In the genomic region with DNA sequence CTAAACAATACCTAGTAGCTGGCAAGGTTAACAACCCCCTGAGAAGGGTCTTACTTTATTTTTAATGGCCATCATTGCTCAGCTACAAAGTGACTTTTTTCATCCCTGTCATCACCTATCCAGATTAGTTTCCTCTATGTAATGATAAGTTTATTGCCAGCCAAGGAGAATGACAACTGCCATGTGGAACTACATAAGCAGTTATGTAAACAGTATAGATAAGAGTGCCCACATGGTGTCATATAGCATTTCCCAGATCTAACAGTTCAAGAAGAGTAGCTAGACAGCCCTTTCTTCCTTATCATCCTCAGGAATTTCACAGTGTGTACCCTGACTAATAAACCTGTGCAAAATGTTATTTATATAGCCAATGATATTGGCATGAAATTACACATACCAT, we compare ENCODE assay signal across 20 cellular contexts.
DNase-seq lines count a peak whose midpoint lies in the region; ATAC-seq and TF ChIP-seq lines count a peak whose summit lies in the region.
"Had no signal": no experiment of that assay in that cellular context is flagged by ENCODE, and none has a peak within 500 bp of the region (broad histone marks: within the 10 kb centered on the region; RNA-seq: fewer than 3 reads in every experiment).

No MANE protein-coding gene starts in this region.

- H3K4me2 ChIP-seq in hepatocyte (no peak overlapping the region), PC-3 (ENCODE audit: low read length) (no peak overlapping the region)

- H3K27me3 ChIP-seq in hepatocyte (peaks cover 9% of the 10 kb centered on the region), prostate gland (replicated peaks; ENCODE audit: insufficient read depth) (no peaks in the 10 kb centered on the region), PC-3 (ENCODE audit: low read length) (no peaks in the 10 kb centered on the region)
- H3K27me3 ChIP-seq: SJSA1 had no signal

- no peaks in the 10 kb centered on the region for H3F3A ChIP-seq in PC-3 (ENCODE audit: low read length, unreplicated experiment)

- no peak overlapping the region for H3K4me3 ChIP-seq in hepatocyte
- no peak overlapping the region for H3K4me3 ChIP-seq in prostate gland
- H3K4me3 ChIP-seq in PC-3 (ENCODE audit: low read length): no peak overlapping the region
- H3K4me3 ChIP-seq: GM12878, GM23248, SJSA1 had no signal

- H4K20me1 ChIP-seq in hepatocyte (ENCODE audit: insufficient read depth, poor library complexity, severe bottlenecking) (no peaks in the 10 kb centered on the region), PC-3 (ENCODE audit: low read length) (no peaks in the 10 kb centered on the region)

- intact Hi-C loops in prostate gland (cut with DNase I) (no loop called here), left ventricle myocardium superior (cut with micrococcal nuclease) (no loop called here), PC-3 (cut with micrococcal nuclease) (no loop called here)

- no peaks in the 10 kb centered on the region for H3K36me3 ChIP-seq in hepatocyte (replicated peaks; ENCODE audit: insufficient read depth, low read depth)
- H3K36me3 ChIP-seq in prostate gland: no peaks in the 10 kb centered on the region
- H3K36me3 ChIP-seq in PC-3 (ENCODE audit: low read depth, low read length): no peaks in the 10 kb centered on the region
- H3K36me3 ChIP-seq: SJSA1 had no signal

- CTCF ChIA-PET in PC-3 (lab: Charles Lee): no interaction called here

- H3K4me1 ChIP-seq in hepatocyte (ENCODE audit: insufficient read depth) (no peaks in the 10 kb centered on the region), prostate gland (replicated peaks) (no peaks in the 10 kb centered on the region), PC-3 (ENCODE audit: insufficient read depth, low read length) (no peaks in the 10 kb centered on the region)
- H3K4me1 ChIP-seq: SJSA1 had no signal

- POLR2A ChIA-PET in PC-3 (lab: Charles Lee; ENCODE audit: unreplicated experiment): no interaction called here

- no peak overlapping the region for H3K9ac ChIP-seq in PC-3 (ENCODE audit: low read length)
- H3K9ac ChIP-seq: GM23248 had no signal

- H3K79me2 ChIP-seq in hepatocyte: no peaks in the 10 kb centered on the region
- no peaks in the 10 kb centered on the region for H3K79me2 ChIP-seq in PC-3 (ENCODE audit: low read length)

- H3K9me2 ChIP-seq in hepatocyte (replicated peaks; ENCODE audit: insufficient read depth) (no peaks in the 10 kb centered on the region), PC-3 (replicated peaks; ENCODE audit: low read length) (no peaks in the 10 kb centered on the region)

- BruUV-seq in PC-3 (replicated peaks; lab: Mats Ljungman, UMichigan): no TSS peak

- no peak for TF ChIP-seq POLR2A in prostate gland (IDR thresholded peaks at IDR 0.05)

- ATAC-seq in left ventricle myocardium superior (no peak), PC-3 (no peak), HG03521 (IDR thresholded peaks at IDR 0.05; ENCODE audit: unreplicated experiment) (no peak)
- ATAC-seq: GM12878, HCT116, Panc1 had no signal

- no peak for TF ChIP-seq CTCF in hepatocyte (IDR thresholded peaks at IDR 0.05; ENCODE audit: poor library complexity)
- TF ChIP-seq CTCF in prostate gland (IDR thresholded peaks at IDR 0.05): no peak
- no peak for TF ChIP-seq CTCF in PC-3 (conservative IDR thresholded peaks at IDR 0.05; ENCODE audit: low read depth, low read length)

- H3K27ac ChIP-seq in hepatocyte (no peak overlapping the region), prostate gland (no peak overlapping the region), PC-3 (ENCODE audit: low read length) (no peak overlapping the region)
- H3K27ac ChIP-seq: GM23248, SJSA1 had no signal

- H3K9me3 ChIP-seq in hepatocyte (ENCODE audit: low read depth) (no peaks in the 10 kb centered on the region), prostate gland (no peaks in the 10 kb centered on the region), PC-3 (ENCODE audit: low read length) (no peaks in the 10 kb centered on the region)
- H3K9me3 ChIP-seq: SJSA1 had no signal

- DNase-seq in NCI-H748 (lab: John Stamatoyannopoulos, UW; ENCODE audit: unreplicated experiment) (peak; percentile 37), NCI-H748 treated with DMSO at 0.1 percent for 48 hours (lab: John Stamatoyannopoulos, UW) (no peak), OCI-M1 (lab: John Stamatoyannopoulos, UW) (peak; percentile 64), hepatocyte (ENCODE audit: low spot score) (peak; percentile 14), prostate gland (ENCODE audit: low spot score) (no peak), left ventricle myocardium superior (no peak), PC-3 (no peak)
- DNase-seq: 8988T, GM23248, NCI-H1105 treated with DMSO at 0.1 percent for 48 hours, NCI-H187, NCI-H2107, NCI-H226, NCI-H774, SW 1271 had no signal

- H2AFZ ChIP-seq in hepatocyte: no peak overlapping the region
- H2AFZ ChIP-seq in PC-3 (ENCODE audit: low read length): no peak overlapping the region
- H2AFZ ChIP-seq: GM23248 had no signal

Comparison
In these comparisons a context has a peak if more than half of its experiments do, and no peak if none do; other contexts are left out.
1. DNase-seq: peak in NCI-H748 (single experiment), OCI-M1 (single experiment) and hepatocyte (single experiment); none in NCI-H748 treated with DMSO at 0.1 percent for 48 hours (single experiment), prostate gland (single experiment), left ventricle myocardium superior (single experiment) and PC-3 (single experiment).